ENCODE assay signal across 8 cellular contexts in the genomic region with DNA sequence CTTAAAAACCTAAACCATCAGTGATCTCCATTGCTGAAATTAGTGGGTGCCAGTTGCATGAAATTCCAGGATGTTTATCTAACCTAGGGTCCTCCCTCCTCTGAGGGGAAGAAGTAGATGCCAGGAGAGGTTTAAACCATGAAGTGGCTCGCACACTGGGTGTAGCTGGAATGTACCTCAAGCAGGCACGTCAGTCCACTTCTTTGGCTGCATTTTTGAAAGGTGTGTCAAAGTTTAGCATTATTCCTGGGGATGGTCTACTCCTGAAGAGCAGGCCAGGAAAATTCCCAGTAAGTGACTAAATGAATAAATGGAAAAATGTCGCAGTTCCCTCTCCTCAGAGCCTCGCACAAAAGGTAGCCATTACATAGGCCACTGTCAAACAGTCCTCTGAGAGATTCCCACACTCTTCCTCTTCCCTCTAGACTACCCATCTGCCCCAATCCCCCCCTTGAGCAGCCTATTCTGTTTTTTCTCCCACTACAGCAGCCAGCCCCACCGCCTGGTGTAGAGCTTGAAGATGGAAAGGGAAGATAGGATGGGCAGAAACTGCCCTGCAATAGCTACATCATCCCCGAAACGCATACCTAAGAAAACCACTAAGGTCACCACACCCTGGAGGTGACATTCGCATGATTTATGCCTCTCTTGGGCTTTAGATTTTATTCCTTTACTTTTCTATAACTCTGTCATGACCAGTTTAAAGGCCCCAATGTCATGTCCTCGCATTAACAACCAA. TPM values are rescaled to one million over a fixed set of nuclear protein-coding genes. Genes with fewer than 3 reads are reported as not detected.
DNase-seq lines count a peak whose midpoint lies in the region; ATAC-seq lines count a peak whose summit lies in the region.

No MANE protein-coding gene starts in this region.

- peak overlapping the region; percentile 48 to 96 (median 93) for H3K4me3 ChIP-seq in subcutaneous abdominal adipose tissue (ENCODE audit: low read depth in 1 of 5, low read length in 5 of 5)

- no peaks in the 10 kb centered on the region for H3K27me3 ChIP-seq in subcutaneous abdominal adipose tissue (ENCODE audit: control insufficient read depth in 5 of 5, insufficient read depth in 4 of 5, low read length in 5 of 5)

- peak overlapping the region; percentile 93 for H3K4me3 Mint-ChIP-seq in activated CD8-positive, alpha-beta memory T cell treated with anti-CD3 and anti-CD28 coated beads, Interleukin-2, amount 10 ng/mL, durations not matched to agents 7 days and 5 days
- H3K4me3 Mint-ChIP-seq in activated CD4-positive, alpha-beta memory T cell treated with anti-CD3 and anti-CD28 coated beads for 36 hours = peak overlapping the region; percentile 90
- H3K4me3 Mint-ChIP-seq in immature natural killer cell = peak overlapping the region; percentile 8 to 95 (median 92)

- peaks cover 11% of the 10 kb centered on the region for H3K36me3 Mint-ChIP-seq in activated CD8-positive, alpha-beta memory T cell treated with anti-CD3 and anti-CD28 coated beads, Interleukin-2, amount 10 ng/mL, durations not matched to agents 7 days and 5 days
- H3K36me3 Mint-ChIP-seq in activated CD4-positive, alpha-beta memory T cell treated with anti-CD3 and anti-CD28 coated beads for 36 hours = peaks cover 5% of the 10 kb centered on the region
- H3K36me3 Mint-ChIP-seq in immature natural killer cell = no peaks in the 10 kb centered on the region

- CTCF ChIA-PET in activated CD8-positive, alpha-beta memory T cell treated with anti-CD3 and anti-CD28 coated beads, Interleukin-2, amount 10 ng/mL, durations not matched to agents 7 days and 5 days (lab: Charles Lee) = no interaction called here
- CTCF ChIA-PET in activated CD4-positive, alpha-beta memory T cell treated with anti-CD3 and anti-CD28 coated beads for 36 hours (lab: Charles Lee) = no interaction called here

- no peaks in the 10 kb centered on the region for H3K27me3 Mint-ChIP-seq in activated CD8-positive, alpha-beta memory T cell treated with anti-CD3 and anti-CD28 coated beads, Interleukin-2, amount 10 ng/mL, durations not matched to agents 7 days and 5 days
- no peaks in the 10 kb centered on the region for H3K27me3 Mint-ChIP-seq in activated CD4-positive, alpha-beta memory T cell treated with anti-CD3 and anti-CD28 coated beads for 36 hours
- H3K27me3 Mint-ChIP-seq in immature natural killer cell (ENCODE audit: low read depth in 3 of 3) = peaks cover 2 to 6% (median 2%) of the 10 kb centered on the region in 3 donors

- no peak for DNase-seq in activated CD8-positive, alpha-beta memory T cell treated with anti-CD3 and anti-CD28 coated beads, Interleukin-2, amount 10 ng/mL, durations not matched to agents 7 days and 5 days
- DNase-seq in activated CD8-positive, alpha-beta memory T cell treated with anti-CD3 and anti-CD28 coated beads, Interleukin-2, amount 50 U/mL, for 48 hours = no peak
- DNase-seq in activated CD4-positive, alpha-beta memory T cell treated with anti-CD3 and anti-CD28 coated beads for 36 hours = no peak
- DNase-seq in immature natural killer cell (no peak), SKM-1 (lab: John Stamatoyannopoulos, UW; ENCODE audit: unreplicated experiment) (no peak), SHP77 (lab: John Stamatoyannopoulos, UW) (no peak), NCI-H2171 (lab: John Stamatoyannopoulos, UW) (no peak)

- peak overlapping the region; percentile 92 for H3K27ac Mint-ChIP-seq in activated CD8-positive, alpha-beta memory T cell treated with anti-CD3 and anti-CD28 coated beads, Interleukin-2, amount 10 ng/mL, durations not matched to agents 7 days and 5 days
- H3K27ac Mint-ChIP-seq in activated CD4-positive, alpha-beta memory T cell treated with anti-CD3 and anti-CD28 coated beads for 36 hours = peak overlapping the region; percentile 90
- H3K27ac Mint-ChIP-seq in immature natural killer cell = peak overlapping the region in 5 of 6 donors; percentile 26 to 92 (median 91)

- H3K4me1 Mint-ChIP-seq in activated CD8-positive, alpha-beta memory T cell treated with anti-CD3 and anti-CD28 coated beads, Interleukin-2, amount 10 ng/mL, durations not matched to agents 7 days and 5 days = peaks cover 33% of the 10 kb centered on the region
- peaks cover 38% of the 10 kb centered on the region for H3K4me1 Mint-ChIP-seq in activated CD4-positive, alpha-beta memory T cell treated with anti-CD3 and anti-CD28 coated beads for 36 hours (ENCODE audit: low read depth)
- peaks cover 37 to 42% of the 10 kb centered on the region in 2 donors for H3K4me1 Mint-ChIP-seq in immature natural killer cell

- H3K9ac ChIP-seq in subcutaneous abdominal adipose tissue (ENCODE audit: low read length in 5 of 5) = no peak overlapping the region

- POLR2A ChIA-PET in activated CD4-positive, alpha-beta memory T cell treated with anti-CD3 and anti-CD28 coated beads for 36 hours (lab: Charles Lee) = interaction anchor here (0.6 to 1.5 kb wide), 4 partner anchors 15 to 191 kb away, joined by 4 to 5 read pairs (median 4); no protein-coding TSS in a partner anchor

- peak overlapping the region; percentile 95 for H3K27ac ChIP-seq in subcutaneous abdominal adipose tissue (ENCODE audit: low read depth, low read length)

- no peaks in the 10 kb centered on the region for H3K9me3 ChIP-seq in subcutaneous abdominal adipose tissue (ENCODE audit: control insufficient read depth in 5 of 5, low read length in 5 of 5)

- peaks cover 2 to 28% (median 22%) of the 10 kb centered on the region in 5 donors for H3K4me1 ChIP-seq in subcutaneous abdominal adipose tissue (ENCODE audit: control insufficient read depth in 5 of 5, insufficient read depth in 5 of 5, low read length in 5 of 5)

- intact Hi-C loops in activated CD4-positive, alpha-beta memory T cell treated with anti-CD3 and anti-CD28 coated beads for 36 hours (cut with micrococcal nuclease) = loop anchor here (1.0 to 10.0 kb wide), 4 partner anchors 34 to 336 kb away; a partner anchor contains a TSS

- no peaks in the 10 kb centered on the region for H3K36me3 ChIP-seq in subcutaneous abdominal adipose tissue (ENCODE audit: control insufficient read depth in 5 of 5, insufficient read depth in 5 of 5, low read length in 5 of 5)

- H3K9me3 Mint-ChIP-seq in activated CD8-positive, alpha-beta memory T cell treated with anti-CD3 and anti-CD28 coated beads, Interleukin-2, amount 10 ng/mL, durations not matched to agents 7 days and 5 days (ENCODE audit: low read depth) = no peaks in the 10 kb centered on the region
- H3K9me3 Mint-ChIP-seq in activated CD4-positive, alpha-beta memory T cell treated with anti-CD3 and anti-CD28 coated beads for 36 hours = no peaks in the 10 kb centered on the region
- no peaks in the 10 kb centered on the region for H3K9me3 Mint-ChIP-seq in immature natural killer cell

- ATAC-seq in activated CD8-positive, alpha-beta memory T cell treated with anti-CD3 and anti-CD28 coated beads, Interleukin-2, amount 10 ng/mL, durations not matched to agents 7 days and 5 days = no peak

RNA-seq across cellular contexts. Expression of a gene that starts 0.7 kb away (rescaled TPM):
- total RNA-seq in activated CD8-positive, alpha-beta memory T cell treated with anti-CD3 and anti-CD28 coated beads, Interleukin-2, amount 10 ng/mL, durations not matched to agents 7 days and 5 days = 10 to 100 TPM; 59.2 to 61.3 TPM
- 10 to 100 TPM; 56.9 to 61.6 TPM for total RNA-seq in activated CD4-positive, alpha-beta memory T cell treated with anti-CD3 and anti-CD28 coated beads for 36 hours
- polyA plus RNA-seq in immature natural killer cell = 10 to 100 TPM; 28.9 to 50.9 (median 38.7) TPM
